ENCODE assay signal across 1 cellular context in genomic region chr17:28811594-28812135, GRCh38.
TF ChIP-seq lines count a peak whose summit lies in the region.

No MANE protein-coding gene starts in this region.

TF ChIP-seq in K562, 482 proteins besides CTCF, POLR2A, EP300 and RAD21 (continued from another document and continues in another):
- TF ChIP-seq PHF8 (IDR thresholded peaks at IDR 0.05; ENCODE audit: borderline replicate concordance, low read length) (no peak), COPS2 (conservative IDR thresholded peaks at IDR 0.05) (no peak), ZNF197 (CRISPR knock-in tag; IDR thresholded peaks at IDR 0.05; ENCODE audit: low read depth) (no peak), ETS2 (tag; IDR thresholded peaks at IDR 0.05; ENCODE audit: borderline replicate concordance, poor library complexity, severe bottlenecking) (no peak), TFAM (CRISPR knock-in tag; conservative IDR thresholded peaks at IDR 0.05) (no peak), PTBP1 (IDR thresholded peaks at IDR 0.05; ENCODE audit: low read depth, low read length) (no peak), EHMT2 (IDR thresholded peaks at IDR 0.05) (no peak), FOXA3 (CRISPR knock-in tag; conservative IDR thresholded peaks at IDR 0.05 in 1 of 2, IDR thresholded peaks at IDR 0.05 in 1 of 2) (no peak), CBX5 (IDR thresholded peaks at IDR 0.05; ENCODE audit: borderline replicate concordance, low read depth) (no peak), ID3 (CRISPR knock-in tag; IDR thresholded peaks at IDR 0.05) (no peak), ID3 (tag; IDR thresholded peaks at IDR 0.05) (no peak), ILK (tag; IDR thresholded peaks at IDR 0.05; ENCODE audit: borderline replicate concordance, low read depth) (no peak), TEAD2 (tag; IDR thresholded peaks at IDR 0.05) (no peak), NFE2L1 (tag; IDR thresholded peaks at IDR 0.05; ENCODE audit: borderline replicate concordance, low read depth) (no peak), ZNF165 (CRISPR knock-in tag; IDR thresholded peaks at IDR 0.05; ENCODE audit: borderline replicate concordance) (no peak), U2AF1 (optimal IDR thresholded peaks at IDR 0.05; ENCODE audit: low read depth, low read length) (no peak), NFATC3 (IDR thresholded peaks at IDR 0.05) (no peak), SMARCA4 (IDR thresholded peaks at IDR 0.05) (peak; percentile 76; the same call in 1 of the 2 replicates), SFPQ (IDR thresholded peaks at IDR 0.05; ENCODE audit: low read depth, low read length) (no peak), RCOR1 (IDR thresholded peaks at IDR 0.05; ENCODE audit: borderline replicate concordance in 1 of 2, low read depth in 2 of 2, low read length in 2 of 2) (0 out of 4 replicates have a peak, but pooled peaks of 1 of the 2 experiments have one; percentile 9), C11orf30 (IDR thresholded peaks at IDR 0.05; ENCODE audit: low read depth) (no peak), GATAD2B (IDR thresholded peaks at IDR 0.05; ENCODE audit: borderline replicate concordance) (peak; percentile 63; the same call in 1 of the 2 replicates), RERE (CRISPR knock-in tag; IDR thresholded peaks at IDR 0.05; ENCODE audit: borderline replicate concordance) (no peak), PKNOX1 (IDR thresholded peaks at IDR 0.05) (no peak), HNRNPLL (IDR thresholded peaks at IDR 0.05; ENCODE audit: low read depth, low read length, poor library complexity, severe bottlenecking) (no peak), TCF7 (IDR thresholded peaks at IDR 0.05; ENCODE audit: borderline replicate concordance) (no peak), FOXJ2 (tag; IDR thresholded peaks at IDR 0.05) (no peak), ZBTB1 (CRISPR knock-in tag; IDR thresholded peaks at IDR 0.05; ENCODE audit: borderline replicate concordance, low read depth) (no peak), HMBOX1 (IDR thresholded peaks at IDR 0.05) (peak; percentile 95), KLF10 (CRISPR knock-in tag; IDR thresholded peaks at IDR 0.05) (no peak), NCOA2 (IDR thresholded peaks at IDR 0.05; ENCODE audit: partially characterized antibody in 2 of 2) (no peak), TAF1 (IDR thresholded peaks at IDR 0.05; ENCODE audit: control insufficient read depth, extremely low read depth, insufficient read depth, low read length, severe bottlenecking) (no peak), CBFA2T3 (IDR thresholded peaks at IDR 0.05) (peak; percentile 20; the same call in 1 of the 2 replicates), FOXM1 (IDR thresholded peaks at IDR 0.05; ENCODE audit: low read depth) (no peak), FOXM1 (CRISPR knock-in tag; IDR thresholded peaks at IDR 0.05; ENCODE audit: low read depth) (no peak), TAL1 (IDR thresholded peaks at IDR 0.05) (0 out of 2 replicates have a peak, but pooled peaks have one; percentile 9), ELK3 (CRISPR knock-in tag; IDR thresholded peaks at IDR 0.05) (no peak), CXXC5 (CRISPR knock-in tag; IDR thresholded peaks at IDR 0.05) (no peak), RBM39 (optimal IDR thresholded peaks at IDR 0.05; ENCODE audit: low read depth, low read length) (no peak), PRMT5 (CRISPR knock-in tag; IDR thresholded peaks at IDR 0.05) (no peak), TEAD1 (CRISPR knock-in tag; IDR thresholded peaks at IDR 0.05) (no peak), PPARD (CRISPR knock-in tag; IDR thresholded peaks at IDR 0.05) (no peak), NBN (IDR thresholded peaks at IDR 0.05; ENCODE audit: low read depth) (peak; percentile 44; the same call in 1 of the 2 replicates), DACH1 (IDR thresholded peaks at IDR 0.05; ENCODE audit: partially characterized antibody) (no peak), CTBP1 (IDR thresholded peaks at IDR 0.05; ENCODE audit: borderline replicate concordance) (no peak), GATAD2A (IDR thresholded peaks at IDR 0.05) (no peak), NEUROD1 (IDR thresholded peaks at IDR 0.05; ENCODE audit: borderline replicate concordance, low read depth, low read length, partially characterized antibody) (no peak), PCBP2 (IDR thresholded peaks at IDR 0.05; ENCODE audit: low read depth, low read length, poor library complexity, severe bottlenecking) (no peak), CAMTA2 (CRISPR knock-in tag; conservative IDR thresholded peaks at IDR 0.05) (no peak), SMARCA5 (IDR thresholded peaks at IDR 0.05) (no peak), HNRNPK (IDR thresholded peaks at IDR 0.05; ENCODE audit: low read depth, low read length, poor library complexity, severe bottlenecking) (no peak), ETS1 (conservative IDR thresholded peaks at IDR 0.05; ENCODE audit: control insufficient read depth, low read depth, low read length) (no peak), ARID3A (IDR thresholded peaks at IDR 0.05; ENCODE audit: borderline replicate concordance, low read depth, low read length) (no peak), ZNF239 (CRISPR knock-in tag; IDR thresholded peaks at IDR 0.05) (no peak), MECOM (CRISPR knock-in tag; IDR thresholded peaks at IDR 0.05) (0 out of 2 replicates have a peak, but pooled peaks have one; percentile 7), MBD2 (IDR thresholded peaks at IDR 0.05; ENCODE audit: borderline replicate concordance, low read depth) (no peak), POLR2G (IDR thresholded peaks at IDR 0.05; ENCODE audit: low read depth, low read length) (no peak), LCOR (CRISPR knock-in tag; IDR thresholded peaks at IDR 0.05) (no peak), NRF1 (conservative IDR thresholded peaks at IDR 0.05 in 1 of 2, IDR thresholded peaks at IDR 0.05 in 1 of 2) (no peak), ETV5 (CRISPR knock-in tag; IDR thresholded peaks at IDR 0.05; ENCODE audit: low read depth) (no peak), ZNF655 (CRISPR knock-in tag; IDR thresholded peaks at IDR 0.05) (no peak), NFRKB (IDR thresholded peaks at IDR 0.05; ENCODE audit: low read depth) (0 out of 2 replicates have a peak, but pooled peaks have one; percentile 31)
